Comparison of ENCODE assay signal across 8 cellular contexts in genomic region chr16:68717684-68718083, GRCh38. TPM values are rescaled to one million over a fixed set of nuclear protein-coding genes. Genes with fewer than 3 reads are reported as not detected.
"Had no signal": no experiment of that assay in that cellular context is flagged by ENCODE, and none has a peak within 500 bp of the region (broad histone marks: within the 10 kb centered on the region; RNA-seq: fewer than 3 reads in every experiment).

No MANE protein-coding gene starts in this region.

- DNase-seq: IMR-90, KBM-7, KG1 had no signal

- H3K4me3 ChIP-seq: K562 had no signal

- FAIRE-seq: HTR-8/SVneo, K562 had no signal

- H3K27ac ChIP-seq: HL-60 had no signal

- ATAC-seq: K562 had no signal

RNA-seq across cellular contexts. Expression of gene CDH1, which starts 19.4 kb away (rescaled TPM):
- total RNA-seq: HT1080 had no signal
- polyA plus RNA-seq: IgD-negative memory B cell, IMR-90 had no signal
